15 cellular contexts compared by ENCODE assay signal in the genomic region with DNA sequence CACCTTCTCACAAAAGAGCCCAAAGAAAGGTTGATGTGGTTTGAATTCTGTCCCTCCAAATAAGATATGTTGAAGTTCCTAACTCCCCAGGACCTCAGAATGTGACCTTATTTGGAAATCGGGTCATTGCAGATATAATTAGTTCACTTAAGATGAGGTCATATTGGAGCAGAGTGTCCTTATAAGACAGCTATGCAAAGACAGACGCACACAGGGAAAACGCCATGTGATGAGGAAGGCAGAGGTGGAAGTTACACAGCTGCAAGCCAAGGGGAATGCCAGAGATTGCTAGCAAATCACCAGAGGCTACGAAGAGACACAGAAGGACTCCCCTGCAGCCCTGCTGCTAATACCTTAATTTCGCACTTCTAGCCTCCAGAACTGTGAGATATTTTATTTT. TPM values are rescaled to one million over a fixed set of nuclear protein-coding genes. Genes with fewer than 3 reads are reported as not detected.
A peak's percentile ranks its signal among the peaks of the same experiment; 100 is the strongest.
DNase-seq lines count a peak whose midpoint lies in the region; ATAC-seq, FAIRE-seq and TF ChIP-seq lines count a peak whose summit lies in the region.
"Had no signal": no experiment of that assay in that cellular context is flagged by ENCODE, and none has a peak within 500 bp of the region (broad histone marks: within the 10 kb centered on the region; RNA-seq: fewer than 3 reads in every experiment).

No MANE protein-coding gene starts in this region.

- H2BK120ac ChIP-seq in H1 (replicated peaks; ENCODE audit: low read depth, low read length): no peak overlapping the region

- H2AK5ac ChIP-seq in H1 (ENCODE audit: low read depth, low read length): no peak overlapping the region

- H3K27me3 ChIP-seq in cardiac muscle cell (no peaks in the 10 kb centered on the region), H1 (replicated peaks in 1 of 4; ENCODE audit: control insufficient read depth in 3 of 4, extremely low read depth in 1 of 4, insufficient read depth in 3 of 4, low read length in 3 of 4) (no peaks in the 10 kb centered on the region), aorta (ENCODE audit: control insufficient read depth in 1 of 2, insufficient read depth in 2 of 2, low read length in 1 of 2) (no peaks in the 10 kb centered on the region)
- H3K27me3 ChIP-seq: Peyer's patch had no signal

- H3K36me3 Mint-ChIP-seq in activated T-cell treated with anti-CD3 and anti-CD28 coated beads, Interleukin-2, amount 50 U/mL, for 72 hours (ENCODE audit: insufficient read depth in 2 of 2): no peaks in the 10 kb centered on the region
- H3K36me3 Mint-ChIP-seq: natural killer cell had no signal

- no peaks in the 10 kb centered on the region for H3K27me3 Mint-ChIP-seq in activated T-cell treated with anti-CD3 and anti-CD28 coated beads, Interleukin-2, amount 50 U/mL, for 72 hours (ENCODE audit: low read depth)

- H3K4me3 ChIP-seq in cardiac muscle cell: no peak overlapping the region
- H3K4me3 ChIP-seq in H1 (ENCODE audit: extremely low read depth in 1 of 4, insufficient read depth in 2 of 4, low read depth in 3 of 4, low read length in 4 of 4): no peak overlapping the region
- no peak overlapping the region for H3K4me3 ChIP-seq in aorta (ENCODE audit: low read length in 2 of 2)

- H4K8ac ChIP-seq in H1 (ENCODE audit: extremely low read depth, insufficient read depth, low read length): no peak overlapping the region

- H3K79me1 ChIP-seq in H1 (ENCODE audit: low read depth, low read length): no peaks in the 10 kb centered on the region

- no peak overlapping the region for H4K5ac ChIP-seq in H1 (ENCODE audit: insufficient read length, low read depth, low read length)

- H3K4me1 Mint-ChIP-seq in activated T-cell treated with anti-CD3 and anti-CD28 coated beads, Interleukin-2, amount 50 U/mL, for 72 hours (ENCODE audit: low read depth): peaks cover 13% of the 10 kb centered on the region

- H3K9ac ChIP-seq in H1 (replicated peaks in 1 of 4; ENCODE audit: extremely low read depth in 1 of 4, low read depth in 3 of 4, low read length in 3 of 4): no peak overlapping the region

- H3K4me3 Mint-ChIP-seq in activated T-cell treated with anti-CD3 and anti-CD28 coated beads, Interleukin-2, amount 50 U/mL, for 72 hours: no peak overlapping the region
- H3K4me3 Mint-ChIP-seq: natural killer cell had no signal

- no peak for TF ChIP-seq RAD21 in H1 (IDR thresholded peaks at IDR 0.05 in 1 of 2, conservative IDR thresholded peaks at IDR 0.05 in 1 of 2; ENCODE audit: low read depth in 2 of 2, low read length in 2 of 2)

- H3K14ac ChIP-seq in H1 (ENCODE audit: insufficient read length): no peak overlapping the region

- H3K4ac ChIP-seq in H1 (replicated peaks; ENCODE audit: insufficient read length, low read depth, low read length): no peak overlapping the region

- no peaks in the 10 kb centered on the region for H3K36me3 ChIP-seq in cardiac muscle cell
- no peaks in the 10 kb centered on the region for H3K36me3 ChIP-seq in H1 (ENCODE audit: control insufficient read depth in 2 of 4, insufficient read depth in 4 of 4, low read length in 3 of 4)
- no peaks in the 10 kb centered on the region for H3K36me3 ChIP-seq in aorta (ENCODE audit: control insufficient read depth in 1 of 2, insufficient read depth in 2 of 2, low read length in 1 of 2)
- H3K36me3 ChIP-seq: Peyer's patch, WERI-Rb-1 had no signal

- no peak overlapping the region for H3K56ac ChIP-seq in H1 (replicated peaks; ENCODE audit: insufficient read length, low read depth, low read length)

- TF ChIP-seq CTCF in cardiac muscle cell (IDR thresholded peaks at IDR 0.05; ENCODE audit: low read depth, low read length) (no peak), H1 (IDR thresholded peaks at IDR 0.05; ENCODE audit: control extremely low read depth in 1 of 3, insufficient read depth in 1 of 3, low read depth in 1 of 3, low read length in 3 of 3) (no peak)

- H4K20me1 ChIP-seq in H1 (replicated peaks in 1 of 2; ENCODE audit: control insufficient read depth in 1 of 2, insufficient read depth in 2 of 2, low read length in 2 of 2): no peaks in the 10 kb centered on the region

- no peak for TF ChIP-seq EP300 in H1 (IDR thresholded peaks at IDR 0.05; ENCODE audit: borderline replicate concordance in 1 of 2, low read depth in 2 of 2, low read length in 2 of 2)

- no peak for TF ChIP-seq POLR2A in H1 (IDR thresholded peaks at IDR 0.05; ENCODE audit: control extremely low read depth in 1 of 2, low read depth in 2 of 2, low read length in 2 of 2)

- 87% methylated on average over 5 of the region's 5 CpGs; no CpG with 5 or more reads in 1 of the 2 experiments for whole genome bisulfite sequencing in H1 (ENCODE audit: extremely low coverage in 1 of 2, insufficient coverage in 1 of 2, insufficient read length in 1 of 2, insufficient replicate concordance in 2 of 2, low coverage in 1 of 2, low lambda C conversion rate in 2 of 2, missing lambda C conversion rate in 1 of 2), 2 experiments
- WGBS in aorta, 2 donors: 5% methylated on average over 5 of the region's 5 CpGs

- H3K23me2 ChIP-seq in H1 (ENCODE audit: low read depth, low read length): no peaks in the 10 kb centered on the region; the same call in 1 of the 2 replicates

- H2AFZ ChIP-seq in H1 (ENCODE audit: low read length): peak overlapping the region; percentile 64; the same call in 1 of the 2 replicates

- H2BK5ac ChIP-seq in H1 (ENCODE audit: low read depth, low read length): no peak overlapping the region

- CTCF ChIA-PET in H1 (lab: Charles Lee; ENCODE audit: partially characterized antibody): interaction anchor here (0.7 to 1.6 kb wide), 3 partner anchors 15 to 98 kb away, joined by 3 read pairs; no protein-coding TSS in a partner anchor

- H2BK12ac ChIP-seq in H1 (ENCODE audit: low read depth, low read length): no peak overlapping the region

- no peak overlapping the region for H2BK20ac ChIP-seq in H1 (ENCODE audit: low read length)

- H3K23ac ChIP-seq in H1 (ENCODE audit: insufficient read length): no peak overlapping the region

- peaks cover 12% of the 10 kb centered on the region for H3K4me1 ChIP-seq in cardiac muscle cell (ENCODE audit: low read depth)
- H3K4me1 ChIP-seq in H1 (replicated peaks in 1 of 4; ENCODE audit: control insufficient read depth in 3 of 4, insufficient read depth in 4 of 4, low read length in 3 of 4): peaks cover 0 to 6% (median 1%) of the 10 kb centered on the region in 4 experiments; a peak in 3 of 7 replicates
- H3K4me1 ChIP-seq in aorta (ENCODE audit: control insufficient read depth in 1 of 2, insufficient read depth in 2 of 2, low read length in 2 of 2): peaks cover 3 to 6% of the 10 kb centered on the region in 2 donors

- ATAC-seq in Right ventricle myocardium inferior (no peak), aorta (ENCODE audit: low FRiP score) (peak; percentile 57), GM19328 (IDR thresholded peaks at IDR 0.05; ENCODE audit: unreplicated experiment) (no peak)
- no peak for ATAC-seq in activated T-cell treated with anti-CD3 and anti-CD28 coated beads, Interleukin-2, amount 50 U/mL, for 72 hours (replicated peaks in 1 of 2)
- ATAC-seq: natural killer cell had no signal

- no peak for FAIRE-seq in H1 (lab: Jason Lieb, UNC)
- FAIRE-seq: endometrium had no signal

- no peaks in the 10 kb centered on the region for H3K79me2 ChIP-seq in H1 (ENCODE audit: control insufficient read depth in 1 of 2, insufficient read depth in 2 of 2, low read length in 2 of 2)

- POLR2A ChIA-PET in H1 (lab: Charles Lee; ENCODE audit: partially characterized antibody): no interaction called here

- H3K9me3 ChIP-seq in cardiac muscle cell (ENCODE audit: low read depth): no peaks in the 10 kb centered on the region
- no peaks in the 10 kb centered on the region for H3K9me3 ChIP-seq in H1 (ENCODE audit: insufficient read depth in 2 of 2, low read depth in 1 of 2, low read length in 1 of 2)
- H3K9me3 ChIP-seq in aorta (ENCODE audit: control insufficient read depth, low read length): no peaks in the 10 kb centered on the region
- H3K9me3 ChIP-seq: Peyer's patch had no signal

- no peak overlapping the region for H3K4me2 ChIP-seq in H1 (ENCODE audit: insufficient read depth in 1 of 2, low read depth in 2 of 2, low read length in 2 of 2)

- no peak overlapping the region for H3K27ac Mint-ChIP-seq in activated T-cell treated with anti-CD3 and anti-CD28 coated beads, Interleukin-2, amount 50 U/mL, for 72 hours
- H3K27ac Mint-ChIP-seq: natural killer cell had no signal

- H3K18ac ChIP-seq in H1 (ENCODE audit: extremely low read depth, low read length): no peak overlapping the region

- H3K27ac ChIP-seq in cardiac muscle cell (peak overlapping the region; percentile 49), H1 (ENCODE audit: low read depth, low read length) (no peak overlapping the region), aorta (ENCODE audit: low read depth in 1 of 2, low read length in 2 of 2) (peak overlapping the region; percentile 60 to 99)
- H3K27ac ChIP-seq: WERI-Rb-1 had no signal

- H4K91ac ChIP-seq in H1 (replicated peaks; ENCODE audit: insufficient read length, low read length): no peak overlapping the region

- DNase-seq in cardiac muscle cell (ENCODE audit: low read depth in 1 of 2, low spot score in 1 of 2): peak; percentile 37 to 39
- DNase-seq in Right ventricle myocardium inferior (ENCODE audit: missing footprints): no peak
- DNase-seq in H1 (ENCODE audit: low read depth in 1 of 2, low spot score in 2 of 2): no peak
- DNase-seq in myocyte (ENCODE audit: low read depth): peak; percentile 28
- DNase-seq in aorta: peak in 1 of 2 donors; percentile 70
- DNase-seq in activated T-cell treated with anti-CD3 and anti-CD28 coated beads, Interleukin-2, amount 50 U/mL, for 72 hours: no peak
- DNase-seq in activated gamma-delta T cell (lab: John Stamatoyannopoulos, UW): no peak
- DNase-seq: activated T-cell treated with anti-CD3 and anti-CD28 coated beads for 4 hours; natural killer cell; NCI-H187 treated with DMSO at 0.1 percent for 48 hours; Peyer's patch; stimulated activated naive CD4-positive, alpha-beta T cell treated with Interleukin-2 at 50 U/mL for 16 hours had no signal

- no peaks in the 10 kb centered on the region for H3K9me3 Mint-ChIP-seq in activated T-cell treated with anti-CD3 and anti-CD28 coated beads, Interleukin-2, amount 50 U/mL, for 72 hours
- H3K9me3 Mint-ChIP-seq: natural killer cell had no signal

- H2BK15ac ChIP-seq in H1 (ENCODE audit: low read length): no peak overlapping the region

- intact Hi-C loops in Right ventricle myocardium inferior (cut with DNase I) (no loop called here), aorta (cut with DNase I) (no loop called here)

RNA-seq across cellular contexts. Expression of a gene that starts 5.2 kb away (rescaled TPM):
- 13.6 and 19.3 TPM in 2 replicates for total RNA-seq in cardiac muscle cell
- polyA plus RNA-seq in cardiac muscle cell: 17.0 and 22.6 TPM in 2 replicates
- total RNA-seq in Right ventricle myocardium inferior: 12.7 TPM
- 8.1 and 11.9 TPM in 2 replicates for total RNA-seq in H1 (2021; fragmentation: NEBNext Ultra II Directional; extraction: Animal tissue kit (Norgen Biotek cat#: 25700))
- polyA plus RNA-seq in H1 (2011; rRNA removed): 2.6 and 3.6 TPM in 2 replicates
- 3.5 TPM for polyA plus RNA-seq in H1 (2011; cell fraction: cytosol; rRNA removed)
- 9.9 TPM for polyA plus RNA-seq in H1 (2011; cell fraction: nucleus; rRNA removed)
- 4.1 to 6.5 TPM (median 5.6 TPM) in 4 replicates for polyA plus RNA-seq in H1 (2012, experiment 1 of 2)
- 0.83 TPM for polyA plus RNA-seq in H1 (2012, experiment 2 of 2)
- 6.0 TPM for polyA plus RNA-seq in H1 (2013, experiment 1 of 2)
- 5.6 TPM for polyA plus RNA-seq in H1 (2013, experiment 2 of 2)
- 6.9 and 10.7 TPM in 2 replicates for polyA minus RNA-seq in H1 (2011; rRNA and poly(A)+ RNA removed)
- polyA minus RNA-seq in H1 (2011; cell fraction: cytosol; rRNA and poly(A)+ RNA removed): 4.6 TPM
- 10.9 TPM for polyA minus RNA-seq in H1 (2011; cell fraction: nucleus; rRNA and poly(A)+ RNA removed)
- total RNA-seq in myocyte: 28.9 and 29.2 TPM in 2 replicates
- 6.0 TPM for polyA plus RNA-seq in myocyte (2012)
- total RNA-seq in aorta: 10 to 100 TPM; 19.9 to 24.2 TPM
- 10 to 100 TPM in 1 of 2 donors, 1 to 10 TPM in 1; 6.8 to 12.7 TPM for polyA plus RNA-seq in aorta
- 10 to 100 TPM; 25.7 to 32.0 TPM for total RNA-seq in activated T-cell treated with anti-CD3 and anti-CD28 coated beads, Interleukin-2, amount 50 U/mL, for 72 hours

RNA-seq across cellular contexts. Expression of a gene that starts 55.6 kb away (rescaled TPM):
- 60.2 and 67.4 TPM in 2 replicates for total RNA-seq in cardiac muscle cell
- polyA plus RNA-seq in cardiac muscle cell: 32.5 and 33.6 TPM in 2 replicates
- total RNA-seq in Right ventricle myocardium inferior: 27.9 TPM
- total RNA-seq in H1 (2021; fragmentation: NEBNext Ultra II Directional; extraction: Animal tissue kit (Norgen Biotek cat#: 25700)): 67.6 and 72.1 TPM in 2 replicates
- 20.6 and 21.2 TPM in 2 replicates for polyA plus RNA-seq in H1 (2011; rRNA removed)
- 21.4 TPM for polyA plus RNA-seq in H1 (2011; cell fraction: cytosol; rRNA removed)
- 54.9 TPM for polyA plus RNA-seq in H1 (2011; cell fraction: nucleus; rRNA removed)
- 23.6 to 33.8 TPM (median 29.6 TPM) in 4 replicates for polyA plus RNA-seq in H1 (2012, experiment 1 of 2)
- polyA plus RNA-seq in H1 (2012, experiment 2 of 2): 3.7 TPM
- 24.7 TPM for polyA plus RNA-seq in H1 (2013, experiment 1 of 2)
- polyA plus RNA-seq in H1 (2013, experiment 2 of 2): 23.2 TPM
- polyA minus RNA-seq in H1 (2011; rRNA and poly(A)+ RNA removed): 56.7 and 83.9 TPM in 2 replicates
- polyA minus RNA-seq in H1 (2011; cell fraction: cytosol; rRNA and poly(A)+ RNA removed): 29.9 TPM
- polyA minus RNA-seq in H1 (2011; cell fraction: nucleus; rRNA and poly(A)+ RNA removed): 39.1 TPM
- 29.9 and 40.8 TPM in 2 replicates for total RNA-seq in myocyte
- polyA plus RNA-seq in myocyte (2012): 11.6 TPM
- total RNA-seq in aorta: 10 to 100 TPM; 30.3 to 37.3 TPM
- 10 to 100 TPM in 1 of 2 donors, 1 to 10 TPM in 1; 5.1 to 17.6 TPM for polyA plus RNA-seq in aorta
- total RNA-seq in activated T-cell treated with anti-CD3 and anti-CD28 coated beads, Interleukin-2, amount 50 U/mL, for 72 hours: 10 to 100 TPM; 42.8 to 53.4 TPM

Comparison
In these comparisons a context has a peak if more than half of its experiments do, and no peak if none do; other contexts are left out.
1. DNase-seq: peak in cardiac muscle cell (2 of 2) and myocyte (single experiment); none in Right ventricle myocardium inferior (single experiment), H1 (0 of 2), activated T-cell treated with anti-CD3 and anti-CD28 coated beads, Interleukin-2, amount 50 U/mL, for 72 hours (0 of 2) and activated gamma-delta T cell (single experiment).